ENCODE assay signal across 23 cellular contexts in genomic region chr15:65712415-65712814, GRCh38.
A peak's percentile ranks its signal among the peaks of the same experiment; 100 is the strongest.
DNase-seq lines count a peak whose midpoint lies in the region; ATAC-seq, FAIRE-seq and TF ChIP-seq lines count a peak whose summit lies in the region.
"Had no signal": no experiment of that assay in that cellular context is flagged by ENCODE, and none has a peak within 500 bp of the region (broad histone marks: within the 10 kb centered on the region; RNA-seq: fewer than 3 reads in every experiment).

No MANE protein-coding gene starts in this region.

- H3K27me3 ChIP-seq in DOHH2 (ENCODE audit: control insufficient read depth, low read length), result no peaks in the 10 kb centered on the region
- H3K27me3 ChIP-seq: BLaER1 had no signal

- H3K9me3 ChIP-seq in A549, result no peaks in the 10 kb centered on the region
- H3K9me3 ChIP-seq in DOHH2 (ENCODE audit: control insufficient read depth, insufficient read depth, low read length), result no peaks in the 10 kb centered on the region
- H3K9me3 ChIP-seq: Caco-2, HAP-1 had no signal

- H3K79me2 ChIP-seq in DOHH2 (ENCODE audit: control insufficient read depth, low read length), result peaks cover 5% of the 10 kb centered on the region; the same call in 1 of the 2 replicates

- H3K4me1 Mint-ChIP-seq in activated T-cell treated with anti-CD3 and anti-CD28 coated beads, Interleukin-2, amount 50 U/mL, for 24 hours (ENCODE audit: low read depth), result peaks cover 21% of the 10 kb centered on the region
- peaks cover 5% of the 10 kb centered on the region for H3K4me1 Mint-ChIP-seq in activated T-helper 17 cell treated with anti-CD3 and anti-CD28 coated beads, Interleukin-2, amount 50 U/mL, for 72 hours

- no peaks in the 10 kb centered on the region for H3K9me2 ChIP-seq in DOHH2 (replicated peaks; ENCODE audit: control insufficient read depth, low read length)

- no peak for TF ChIP-seq POLR2A in A549 (IDR thresholded peaks at IDR 0.05; ENCODE audit: low read length)

- H3K27ac Mint-ChIP-seq in activated T-cell treated with anti-CD3 and anti-CD28 coated beads, Interleukin-2, amount 50 U/mL, for 24 hours, result peak overlapping the region; percentile 47
- H3K27ac Mint-ChIP-seq in activated T-helper 17 cell treated with anti-CD3 and anti-CD28 coated beads, Interleukin-2, amount 50 U/mL, for 72 hours, result no peak overlapping the region
- H3K27ac Mint-ChIP-seq: CD4-positive, CD25-positive, alpha-beta regulatory T cell; CD8-positive, alpha-beta T cell; HFFc6 had no signal

- TF ChIP-seq EP300 in A549 (IDR thresholded peaks at IDR 0.05), result no peak

- H3K4me1 ChIP-seq in A549 (no peaks in the 10 kb centered on the region), DOHH2 (ENCODE audit: control insufficient read depth, low read length) (peaks cover 61% of the 10 kb centered on the region)
- H3K4me1 ChIP-seq: Caco-2, HAP-1 had no signal

- H3K4me2 ChIP-seq in A549 (no peak overlapping the region), DOHH2 (ENCODE audit: low read length) (no peak overlapping the region)
- H3K4me2 ChIP-seq: BLaER1 had no signal

- H3K36me3 Mint-ChIP-seq in activated T-cell treated with anti-CD3 and anti-CD28 coated beads, Interleukin-2, amount 50 U/mL, for 24 hours (ENCODE audit: low read depth), result peaks cover 74% of the 10 kb centered on the region
- H3K36me3 Mint-ChIP-seq in activated T-helper 17 cell treated with anti-CD3 and anti-CD28 coated beads, Interleukin-2, amount 50 U/mL, for 72 hours (ENCODE audit: low read depth), result peaks cover 88% of the 10 kb centered on the region

- no peak overlapping the region for H3K4me3 ChIP-seq in A549
- H3K4me3 ChIP-seq in DOHH2 (ENCODE audit: low read length), result no peak overlapping the region
- H3K4me3 ChIP-seq: BLaER1, HAP-1 had no signal

- ATAC-seq in A549 (no peak), HG02840 (IDR thresholded peaks at IDR 0.05; ENCODE audit: low FRiP score, unreplicated experiment) (no peak)
- peak; percentile 69 for ATAC-seq in activated T-helper 17 cell treated with anti-CD3 and anti-CD28 coated beads, Interleukin-2, amount 50 U/mL, for 72 hours (replicated peaks)
- ATAC-seq: CD8-positive, alpha-beta T cell had no signal

- H3K4me3 Mint-ChIP-seq in activated T-cell treated with anti-CD3 and anti-CD28 coated beads, Interleukin-2, amount 50 U/mL, for 24 hours, result no peak overlapping the region
- H3K4me3 Mint-ChIP-seq in activated T-helper 17 cell treated with anti-CD3 and anti-CD28 coated beads, Interleukin-2, amount 50 U/mL, for 72 hours, result no peak overlapping the region
- H3K4me3 Mint-ChIP-seq: CD4-positive, CD25-positive, alpha-beta regulatory T cell; CD8-positive, alpha-beta T cell; HFFc6 had no signal

- no peak for TF ChIP-seq RAD21 in A549 (conservative IDR thresholded peaks at IDR 0.05 in 1 of 2, IDR thresholded peaks at IDR 0.05 in 1 of 2)

- peaks cover 80% of the 10 kb centered on the region for H3K36me3 ChIP-seq in DOHH2 (ENCODE audit: control insufficient read depth, low read length)
- H3K36me3 ChIP-seq: HAP-1 had no signal

- H3K27ac ChIP-seq in A549, result no peak overlapping the region
- H3K27ac ChIP-seq in DOHH2 (ENCODE audit: low read depth, low read length), result 0 out of 2 replicates have a peak overlapping the region, but pooled peaks have one; percentile 3
- H3K27ac ChIP-seq: BLaER1, C4-2B had no signal

- H3K9me3 Mint-ChIP-seq in activated T-cell treated with anti-CD3 and anti-CD28 coated beads, Interleukin-2, amount 50 U/mL, for 24 hours, result no peaks in the 10 kb centered on the region
- no peaks in the 10 kb centered on the region for H3K9me3 Mint-ChIP-seq in activated T-helper 17 cell treated with anti-CD3 and anti-CD28 coated beads, Interleukin-2, amount 50 U/mL, for 72 hours
- H3K9me3 Mint-ChIP-seq: CD4-positive, CD25-positive, alpha-beta regulatory T cell; CD8-positive, alpha-beta T cell had no signal

- peaks cover 57% of the 10 kb centered on the region for H3F3A ChIP-seq in DOHH2 (ENCODE audit: control insufficient read depth, insufficient read depth)

- H4K20me1 ChIP-seq in DOHH2 (ENCODE audit: control insufficient read depth, insufficient read depth, low read depth, low read length), result no peaks in the 10 kb centered on the region
- H4K20me1 ChIP-seq: BLaER1 had no signal

- WGBS in A549 (ENCODE audit: missing lambda C conversion rate), result 85% methylated on average over 2 of the region's 2 CpGs

- TF ChIP-seq CTCF in A549 (IDR thresholded peaks at IDR 0.05) (no peak), DOHH2 (IDR thresholded peaks at IDR 0.05; ENCODE audit: low read depth, low read length, poor library complexity, severe bottlenecking) (no peak)

- no peaks in the 10 kb centered on the region for H3K27me3 Mint-ChIP-seq in activated T-cell treated with anti-CD3 and anti-CD28 coated beads, Interleukin-2, amount 50 U/mL, for 24 hours
- H3K27me3 Mint-ChIP-seq in activated T-helper 17 cell treated with anti-CD3 and anti-CD28 coated beads, Interleukin-2, amount 50 U/mL, for 72 hours, result no peaks in the 10 kb centered on the region
- H3K27me3 Mint-ChIP-seq: CD4-positive, CD25-positive, alpha-beta regulatory T cell had no signal

- CTCF ChIA-PET in A549 (lab: Yijun Ruan, JAX), result interaction anchor here (2.2 kb wide), 1 partner anchor 73 kb away, joined by 7 read pairs; no protein-coding TSS in a partner anchor

- POLR2A ChIA-PET in A549 (lab: Yijun Ruan, JAX), result no interaction called here

- FAIRE-seq in A549 (lab: Jason Lieb, UNC), result peak; percentile 43
- FAIRE-seq: GM12892, H54 had no signal

- no peak for DNase-seq in activated T-cell treated with anti-CD3 and anti-CD28 coated beads, Interleukin-2, amount 50 U/mL, for 24 hours
- DNase-seq in activated T-cell treated with anti-CD3 and anti-CD28 coated beads for 4 hours (no peak), A549 (ENCODE audit: low read depth in 1 of 2, low spot score in 1 of 2) (no peak), activated gamma-delta T cell (lab: John Stamatoyannopoulos, UW) (no peak), MV-4-11 (lab: John Stamatoyannopoulos, UW) (no peak)
- DNase-seq: 8988T; Caco-2; CD4-positive, CD25-positive, alpha-beta regulatory T cell; CD8-positive, alpha-beta T cell; DMS153; DND-41; EL; GF-D8; GOT3; HFFc6 had no signal

TF ChIP-seq in A549, 52 proteins besides CTCF, POLR2A, EP300 and RAD21:
- TF ChIP-seq SREBF2 (IDR thresholded peaks at IDR 0.05) (no peak), JUNB (IDR thresholded peaks at IDR 0.05) (no peak), POLR2AphosphoS2 (conservative IDR thresholded peaks at IDR 0.05; ENCODE audit: low read length) (no peak), NPAS2 (CRISPR knock-in tag; IDR thresholded peaks at IDR 0.05; ENCODE audit: borderline replicate concordance) (no peak), ATOH8 (CRISPR knock-in tag; IDR thresholded peaks at IDR 0.05; ENCODE audit: low read depth) (no peak), RARB (CRISPR knock-in tag; IDR thresholded peaks at IDR 0.05) (no peak), FOSB (CRISPR knock-in tag; IDR thresholded peaks at IDR 0.05) (no peak)
